9 cellular contexts compared by ENCODE assay signal in genomic region chr3:30630238-30631030, GRCh38. TPM values are rescaled to one million over a fixed set of nuclear protein-coding genes. Genes with fewer than 3 reads are reported as not detected.
DNase-seq lines count a peak whose midpoint lies in the region; ATAC-seq and TF ChIP-seq lines count a peak whose summit lies in the region.
"Had no signal": no experiment of that assay in that cellular context is flagged by ENCODE, and none has a peak within 500 bp of the region (broad histone marks: within the 10 kb centered on the region; RNA-seq: fewer than 3 reads in every experiment).

No MANE protein-coding gene starts in this region.

- H4K20me1 ChIP-seq in Loucy (ENCODE audit: insufficient read depth, low read length, poor library complexity, severe bottlenecking): peaks cover 49% of the 10 kb centered on the region

- H3K27me3 ChIP-seq in A673 (replicated peaks; ENCODE audit: insufficient read depth, low read depth, low read length, poor library complexity): no peaks in the 10 kb centered on the region
- H3K27me3 ChIP-seq in Loucy (ENCODE audit: insufficient read depth, low read length, poor library complexity, severe bottlenecking): no peaks in the 10 kb centered on the region
- no peaks in the 10 kb centered on the region for H3K27me3 ChIP-seq in neutrophil
- H3K27me3 ChIP-seq in body of pancreas: no peaks in the 10 kb centered on the region

- no peak overlapping the region for H3K27ac ChIP-seq in A673 (ENCODE audit: low read depth, low read length, poor library complexity, severe bottlenecking)
- peak overlapping the region; percentile 48 to 81 for H3K27ac ChIP-seq in coronary artery
- peak overlapping the region; percentile 94 for H3K27ac ChIP-seq in neutrophil
- H3K27ac ChIP-seq in body of pancreas: peak overlapping the region in 2 of 4 donors; percentile 9 to 36
- H3K27ac ChIP-seq: C4-2B had no signal

- H3K9ac ChIP-seq in Loucy (ENCODE audit: low read depth, low read length, poor library complexity, severe bottlenecking): no peak overlapping the region

- no peaks in the 10 kb centered on the region for H3K9me2 ChIP-seq in Loucy (replicated peaks; ENCODE audit: low read depth, low read length)

- H3K9me3 ChIP-seq in A673 (ENCODE audit: low read depth, low read length, poor library complexity, severe bottlenecking) (no peaks in the 10 kb centered on the region), Loucy (ENCODE audit: insufficient read depth, low read depth, low read length) (no peaks in the 10 kb centered on the region), neutrophil (no peaks in the 10 kb centered on the region), body of pancreas (no peaks in the 10 kb centered on the region)

- H3K79me2 ChIP-seq in Loucy (ENCODE audit: insufficient read depth, low read length): peaks cover 100% of the 10 kb centered on the region

- TF ChIP-seq POLR2A in body of pancreas (IDR thresholded peaks at IDR 0.05): no peak

- ATAC-seq in left colon (no peak), body of pancreas (no peak), HG03139 (IDR thresholded peaks at IDR 0.05; ENCODE audit: unreplicated experiment) (no peak), HG03439 (IDR thresholded peaks at IDR 0.05; ENCODE audit: unreplicated experiment) (no peak)

- BruUV-seq in A673 (replicated peaks; lab: Mats Ljungman, UMichigan): no TSS peak

- peaks cover 7% of the 10 kb centered on the region; the same call in 1 of the 2 replicates for H3F3A ChIP-seq in Loucy (ENCODE audit: low read depth)

- H3K36me3 ChIP-seq in A673 (ENCODE audit: insufficient read depth, low read length, poor library complexity, severe bottlenecking) (no peaks in the 10 kb centered on the region), Loucy (ENCODE audit: insufficient read depth, low read length) (peaks cover 41% of the 10 kb centered on the region), neutrophil (peaks cover 26% of the 10 kb centered on the region), body of pancreas (replicated peaks in 1 of 2; ENCODE audit: insufficient read depth in 1 of 2, low read depth in 2 of 2) (no peaks in the 10 kb centered on the region)

- no peak overlapping the region for H2AFZ ChIP-seq in Loucy (ENCODE audit: low read length)

- peak overlapping the region; percentile 48 for H3K4me2 ChIP-seq in Loucy (ENCODE audit: low read depth, low read length, poor library complexity, severe bottlenecking)

- DNase-seq in A673 (ENCODE audit: low spot score) (peak; percentile 76), coronary artery (ENCODE audit: low spot score) (no peak), left colon (no peak), body of pancreas (no peak)

- CTCF ChIA-PET in A673 (lab: Charles Lee): no interaction called here

- H3K4me3 ChIP-seq in A673 (ENCODE audit: low read depth, low read length, poor library complexity, severe bottlenecking) (no peak overlapping the region), Loucy (ENCODE audit: low read length, poor library complexity, severe bottlenecking) (no peak overlapping the region), coronary artery (peak overlapping the region; percentile 11), neutrophil (ENCODE audit: low read depth in 1 of 2, low read length in 1 of 2) (peak overlapping the region; percentile 45 to 53), body of pancreas (no peak overlapping the region)

- no peak for TF ChIP-seq CTCF in A673 (conservative IDR thresholded peaks at IDR 0.05; ENCODE audit: low read depth, low read length)
- TF ChIP-seq CTCF in Loucy (conservative IDR thresholded peaks at IDR 0.05; ENCODE audit: low read length): no peak
- TF ChIP-seq CTCF in coronary artery (IDR thresholded peaks at IDR 0.05): no peak
- no peak for TF ChIP-seq CTCF in neutrophil (IDR thresholded peaks at IDR 0.05)
- TF ChIP-seq CTCF in body of pancreas (IDR thresholded peaks at IDR 0.05): no peak

- POLR2A ChIA-PET in A673 (lab: Charles Lee; ENCODE audit: low non-redundant PET): no interaction called here

- WGBS in body of pancreas, 2 donors: 89 to 96% methylated on average over 2 of the region's 2 CpGs

- peaks cover 95% of the 10 kb centered on the region for H3K4me1 ChIP-seq in A673 (ENCODE audit: insufficient read depth, low read length, poor library complexity, severe bottlenecking)
- peaks cover 75% of the 10 kb centered on the region for H3K4me1 ChIP-seq in Loucy (ENCODE audit: insufficient read depth, low read length, poor library complexity, severe bottlenecking)
- peaks cover 99% of the 10 kb centered on the region in 2 experiments for H3K4me1 ChIP-seq in neutrophil (ENCODE audit: control insufficient read depth in 1 of 2, insufficient read depth in 1 of 2, low read depth in 1 of 2, low read length in 1 of 2)
- peaks cover 83% of the 10 kb centered on the region for H3K4me1 ChIP-seq in body of pancreas

- intact Hi-C loops in A673 (cut with micrococcal nuclease; ENCODE audit: unreplicated experiment) (no loop called here), left colon (cut with DNase I, micrococcal nuclease) (no loop called here), body of pancreas (cut with DNase I) (no loop called here)

RNA-seq across cellular contexts. Expression of gene TGFBR2, which starts 24.0 kb away (rescaled TPM):
- total RNA-seq in A673 (2021): 16.1 TPM in 2 replicates
- 10 to 100 TPM; 43.0 to 57.6 TPM for total RNA-seq in left colon
- 100 to 1,000 TPM in 1 of 2 donors, 10 to 100 TPM in 1; 91.8 to 143 TPM for total RNA-seq in body of pancreas

Comparison
In these comparisons a context has a peak if more than half of its experiments do, and no peak if none do; other contexts are left out.
1. H3K4me3 ChIP-seq: peak in coronary artery (single experiment) and neutrophil (2 of 2); none in A673 (single experiment), Loucy (single experiment) and body of pancreas (0 of 2).